ENCODE assay signal across 8 cellular contexts in the genomic region with DNA sequence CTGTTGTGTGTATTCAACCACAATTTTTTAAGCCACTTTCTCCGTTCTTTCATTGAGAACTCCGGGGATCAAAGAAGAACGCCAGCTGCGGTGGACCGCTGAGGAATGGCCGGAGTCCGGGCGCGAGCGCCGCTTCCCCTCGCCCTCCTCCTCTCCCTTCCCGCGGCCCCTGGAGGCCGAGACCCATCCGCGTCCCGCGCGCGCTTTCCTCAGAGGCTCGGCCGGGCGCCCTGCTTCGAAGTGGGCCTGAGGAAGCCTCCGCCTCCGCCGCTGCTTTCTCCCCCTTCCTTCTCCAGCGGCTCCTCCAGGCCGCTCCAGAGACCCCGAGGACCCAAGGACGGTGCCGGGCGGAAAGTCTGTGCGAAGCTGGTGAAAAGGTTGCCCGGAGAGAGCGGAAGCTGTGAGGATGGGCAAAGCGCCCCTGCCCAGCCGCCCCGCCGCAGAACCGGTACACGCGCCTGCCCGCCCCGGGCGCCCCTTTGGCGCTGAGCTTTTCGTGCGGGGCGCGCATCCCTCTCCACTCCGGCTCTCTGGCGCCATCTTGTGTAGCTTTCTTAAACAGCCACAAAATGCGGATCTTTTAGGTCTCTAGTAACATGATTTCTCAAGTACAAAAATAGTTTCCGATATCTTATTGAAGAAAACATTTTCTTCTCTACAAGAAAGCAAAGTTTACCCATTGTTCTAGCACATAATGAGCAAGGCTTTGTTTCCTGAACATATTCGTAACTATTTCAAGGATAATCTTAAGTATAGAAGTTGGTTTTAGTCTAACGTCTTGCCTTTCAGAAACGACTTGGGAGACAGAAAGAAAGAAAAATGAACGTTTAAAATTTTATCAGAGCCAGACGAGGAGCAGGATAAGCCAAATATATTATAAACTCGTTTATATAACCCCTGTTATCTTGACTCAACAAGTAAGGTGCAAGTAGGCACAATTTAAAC. TPM values are rescaled to one million over a fixed set of nuclear protein-coding genes. Genes with fewer than 3 reads are reported as not detected.
DNase-seq lines count a peak whose midpoint lies in the region; ATAC-seq and TF ChIP-seq lines count a peak whose summit lies in the region.

No MANE protein-coding gene starts in this region.

- H3K36me3 ChIP-seq in OCI-LY1 (ENCODE audit: insufficient read depth, low read length) (no peaks in the 10 kb centered on the region), mucosa of rectum (ENCODE audit: control insufficient read depth in 2 of 2, insufficient read depth in 2 of 2, low read length in 2 of 2) (no peaks in the 10 kb centered on the region)

- DNase-seq in C1 segment of cervical spinal cord (lab: John Stamatoyannopoulos, UW) (peak in 12 of 14 donors; percentile 24 to 78 (median 56)), HT-29 (ENCODE audit: low spot score) (peak; percentile 82), activated T-cell treated with anti-CD3 and anti-CD28 coated beads for 24 hours (ENCODE audit: low read depth) (peak; percentile 73), erythroblast (lab: John Stamatoyannopoulos, UW) (peak; percentile 58 to 76)
- peak; percentile 57 for DNase-seq in stimulated activated CD8-positive, alpha-beta memory T cell treated with anti-CD3 and anti-CD28 coated beads, Interleukin-4, amount 100 ng/mL, for 24 hours (ENCODE audit: low read depth)

- H3K4me2 ChIP-seq in OCI-LY1 (ENCODE audit: low read length) = peak overlapping the region; percentile 51; the same call in 1 of the 2 replicates

- H2AFZ ChIP-seq in OCI-LY1 (ENCODE audit: low read length) = no peak overlapping the region

- ATAC-seq in GM19372 (IDR thresholded peaks at IDR 0.05; ENCODE audit: low read depth, unreplicated experiment) = peak; percentile 75

- peak; percentile 93 for TF ChIP-seq CTCF in OCI-LY1 (IDR thresholded peaks at IDR 0.05; ENCODE audit: low read length)

- H3K79me2 ChIP-seq in OCI-LY1 (ENCODE audit: insufficient read depth, low read length) = no peaks in the 10 kb centered on the region

- H3K27ac ChIP-seq in OCI-LY1 (ENCODE audit: low read depth, low read length, poor library complexity, severe bottlenecking) (no peak overlapping the region), mucosa of rectum (ENCODE audit: low read depth in 2 of 2, low read length in 2 of 2) (peak overlapping the region; percentile 58 to 67)

- H3F3A ChIP-seq in OCI-LY1 (ENCODE audit: insufficient read depth, low read length) = no peaks in the 10 kb centered on the region

- no peaks in the 10 kb centered on the region for H3K9me2 ChIP-seq in OCI-LY1 (ENCODE audit: low read depth, low read length)

- no peak for TF ChIP-seq POLR2A in erythroblast (IDR thresholded peaks at IDR 0.05; ENCODE audit: low read length)

- H3K27me3 ChIP-seq in OCI-LY1 (ENCODE audit: insufficient read depth, low read length) (no peaks in the 10 kb centered on the region), mucosa of rectum (ENCODE audit: control insufficient read depth in 2 of 2, insufficient read depth in 2 of 2, low read length in 2 of 2) (peaks cover 0 to 6% of the 10 kb centered on the region in 2 donors)

- no peaks in the 10 kb centered on the region for H3K4me1 ChIP-seq in OCI-LY1 (ENCODE audit: insufficient read depth, low read length, severe bottlenecking)
- H3K4me1 ChIP-seq in mucosa of rectum (ENCODE audit: control insufficient read depth in 2 of 2, insufficient read depth in 2 of 2, low read length in 2 of 2) = peaks cover 4 to 5% of the 10 kb centered on the region in 2 donors

- H3K4me3 ChIP-seq in OCI-LY1 (ENCODE audit: low read depth, low read length, poor library complexity, severe bottlenecking) (no peak overlapping the region), mucosa of rectum (ENCODE audit: low read length in 2 of 2) (peak overlapping the region; percentile 65 to 72)

- no peaks in the 10 kb centered on the region for H4K20me1 ChIP-seq in OCI-LY1 (ENCODE audit: insufficient read depth, low read length)

- H3K9me3 ChIP-seq in OCI-LY1 (ENCODE audit: low read length) (no peaks in the 10 kb centered on the region), mucosa of rectum (ENCODE audit: control insufficient read depth in 2 of 2, low read length in 2 of 2) (no peaks in the 10 kb centered on the region)

- H3K9ac ChIP-seq in OCI-LY1 (ENCODE audit: low read length) = no peak overlapping the region
- peak overlapping the region in 1 of 2 donors; percentile 69 for H3K9ac ChIP-seq in mucosa of rectum (ENCODE audit: low read depth in 1 of 2, low read length in 2 of 2)

RNA-seq across cellular contexts. Expression of a gene that starts 59.2 kb away (rescaled TPM):
- total RNA-seq in HT-29 (2014; rRNA removed; shearing (Covaris generic)) = 14.4 and 19.7 TPM in 2 replicates
